In genomic region chr9:85332487-85332886, GRCh38 we compare ENCODE assay signal across 10 cellular contexts.
DNase-seq lines count a peak whose midpoint lies in the region; ATAC-seq, FAIRE-seq and TF ChIP-seq lines count a peak whose summit lies in the region.
"Had no signal": no experiment of that assay in that cellular context is flagged by ENCODE, and none has a peak within 500 bp of the region (broad histone marks: within the 10 kb centered on the region; RNA-seq: fewer than 3 reads in every experiment).

No MANE protein-coding gene starts in this region.

- H3K9me3 ChIP-seq in RWPE2 (ENCODE audit: severe bottlenecking), result no peaks in the 10 kb centered on the region

- DNase-seq in D721Med (ENCODE audit: insufficient read length, low spot score) (no peak), H7 (peak; percentile 84), RWPE2 (ENCODE audit: low spot score) (no peak), iPS-NIHi11 (ENCODE audit: low spot score) (peak; percentile 81)
- no peak for DNase-seq in stimulated activated CD4-positive, alpha-beta T cell treated with anti-CD3 and anti-CD28 coated beads, Interleukin-15, amount 100 ng/mL, for 24 hours
- DNase-seq: central memory CD4-positive, alpha-beta T cell had no signal

- FAIRE-seq in D721Med (lab: Jason Lieb, UNC), result no peak

- no peak overlapping the region for H3K27ac ChIP-seq in RWPE2 (ENCODE audit: poor library complexity, severe bottlenecking)
- H3K27ac ChIP-seq: SK-N-MC had no signal

- TF ChIP-seq CTCF in D721Med (IDR thresholded peaks at IDR 0.05; ENCODE audit: insufficient read depth, missing control alignments), result peak; percentile 7
- peak; percentile 13 for TF ChIP-seq CTCF in RWPE2 (IDR thresholded peaks at IDR 0.05; ENCODE audit: poor library complexity, severe bottlenecking)

- no peaks in the 10 kb centered on the region for H3K4me1 ChIP-seq in RWPE2 (ENCODE audit: insufficient read depth, poor library complexity, severe bottlenecking)

- H3K4me3 ChIP-seq in H7 (ENCODE audit: insufficient read depth, low read depth, low read length), result no peak overlapping the region
- no peak overlapping the region for H3K4me3 ChIP-seq in RWPE2 (ENCODE audit: severe bottlenecking)
- H3K4me3 ChIP-seq: SK-N-MC had no signal

- peak; percentile 50; the same call in 1 of the 3 replicates for ATAC-seq in RWPE2 (ENCODE audit: low read depth)
- ATAC-seq in activated CD4-positive, CD25-positive, alpha-beta regulatory T cell treated with anti-CD3 and anti-CD28 coated beads, Interleukin-2, amount 50 U/mL, for 24 hours, result no peak
- ATAC-seq in HG02759 (IDR thresholded peaks at IDR 0.05; ENCODE audit: unreplicated experiment), result no peak
- ATAC-seq in HG02938 (IDR thresholded peaks at IDR 0.05; ENCODE audit: unreplicated experiment), result no peak

- H3K36me3 ChIP-seq in H7 (replicated peaks; ENCODE audit: control insufficient read depth, insufficient read depth, low read length), result no peaks in the 10 kb centered on the region
- H3K36me3 ChIP-seq in RWPE2 (ENCODE audit: low read depth), result no peaks in the 10 kb centered on the region

- H3K27me3 ChIP-seq in H7 (ENCODE audit: control insufficient read depth, insufficient read depth, low read length) (no peaks in the 10 kb centered on the region), RWPE2 (ENCODE audit: insufficient read depth, poor library complexity, severe bottlenecking) (no peaks in the 10 kb centered on the region)

Comparison
In these comparisons a context has a peak if more than half of its experiments do, and no peak if none do; other contexts are left out.
1. DNase-seq: peak in H7 (single experiment) and iPS-NIHi11 (single experiment); none in D721Med (single experiment), RWPE2 (single experiment) and stimulated activated CD4-positive, alpha-beta T cell treated with anti-CD3 and anti-CD28 coated beads, Interleukin-15, amount 100 ng/mL, for 24 hours (single experiment).